19 cellular contexts compared by ENCODE assay signal in genomic region chr2:20939786-20940480, GRCh38.
DNase-seq lines count a peak whose midpoint lies in the region; ATAC-seq and TF ChIP-seq lines count a peak whose summit lies in the region.
"Had no signal": no experiment of that assay in that cellular context is flagged by ENCODE, and none has a peak within 500 bp of the region (broad histone marks: within the 10 kb centered on the region; RNA-seq: fewer than 3 reads in every experiment).

No MANE protein-coding gene starts in this region.

- no peak for TF ChIP-seq POLR2A in prostate gland (IDR thresholded peaks at IDR 0.05)
- TF ChIP-seq POLR2A in transverse colon (IDR thresholded peaks at IDR 0.05) = no peak

- TF ChIP-seq CTCF in HEK293 (tag by site-specific recombination; IDR thresholded peaks at IDR 0.05) (no peak), prostate gland (IDR thresholded peaks at IDR 0.05) (no peak), transverse colon (IDR thresholded peaks at IDR 0.05) (no peak), A673 (conservative IDR thresholded peaks at IDR 0.05; ENCODE audit: low read depth, low read length) (no peak)

- H3K27ac ChIP-seq in HEK293 (ENCODE audit: extremely low read depth, low read depth, low read length) = no peak overlapping the region
- H3K27ac ChIP-seq in prostate gland = peak overlapping the region; percentile 0 to 31
- peak overlapping the region in 3 of 4 donors; percentile 17 to 61 (median 19) for H3K27ac ChIP-seq in transverse colon
- no peak overlapping the region for H3K27ac ChIP-seq in A673 (ENCODE audit: low read depth, low read length, poor library complexity, severe bottlenecking)
- H3K27ac ChIP-seq: HL-60 had no signal

- POLR2A ChIA-PET in HEK293 (lab: Yijun Ruan, JAX) = no interaction called here
- POLR2A ChIA-PET in A673 (lab: Charles Lee; ENCODE audit: low non-redundant PET) = no interaction called here

- DNase-seq in left kidney (ENCODE audit: low read depth, low spot score) (peak; percentile 90), prostate gland (ENCODE audit: low spot score) (peak; percentile 28), transverse colon (no peak), H7 (no peak), A673 (ENCODE audit: low spot score) (no peak), SW480 (ENCODE audit: low spot score) (no peak)
- no peak for DNase-seq in activated T-cell treated with anti-CD3 and anti-CD28 coated beads, Interleukin-2, amount 50 U/mL, for 4 hours
- DNase-seq: 8988T; BE2C; CD4-positive, CD25-positive, alpha-beta regulatory T cell; CD8-positive, alpha-beta memory T cell; COR-L47; DMS 273 treated with DMSO at 0.1 percent for 48 hours; DMS53; DND-41; EL had no signal

- no peaks in the 10 kb centered on the region for H3K4me1 Mint-ChIP-seq in activated T-cell treated with anti-CD3 and anti-CD28 coated beads, Interleukin-2, amount 50 U/mL, for 4 hours (ENCODE audit: low read depth)
- H3K4me1 Mint-ChIP-seq: CD4-positive, CD25-positive, alpha-beta regulatory T cell; CD8-positive, alpha-beta memory T cell had no signal

- H3K27me3 ChIP-seq in prostate gland (replicated peaks; ENCODE audit: insufficient read depth) = no peaks in the 10 kb centered on the region
- no peaks in the 10 kb centered on the region for H3K27me3 ChIP-seq in transverse colon
- no peaks in the 10 kb centered on the region for H3K27me3 ChIP-seq in H7 (ENCODE audit: control insufficient read depth, insufficient read depth, low read length)
- peaks cover 39% of the 10 kb centered on the region for H3K27me3 ChIP-seq in A673 (replicated peaks; ENCODE audit: insufficient read depth, low read depth, low read length, poor library complexity)
- H3K27me3 ChIP-seq: BE2C had no signal

- no peaks in the 10 kb centered on the region for H3K36me3 Mint-ChIP-seq in activated T-cell treated with anti-CD3 and anti-CD28 coated beads, Interleukin-2, amount 50 U/mL, for 4 hours (ENCODE audit: insufficient read depth)
- H3K36me3 Mint-ChIP-seq: CD4-positive, CD25-positive, alpha-beta regulatory T cell; CD8-positive, alpha-beta memory T cell had no signal

- CTCF ChIA-PET in HEK293 (lab: Yijun Ruan, JAX) = interaction anchor here (0.5 to 1.2 kb wide), 3 partner anchors 21 to 278 kb away, joined by 3 to 4 read pairs (median 3); no protein-coding TSS in a partner anchor
- CTCF ChIA-PET in A673 (lab: Charles Lee) = interaction anchor here (0.6 kb wide), 1 partner anchor 23 kb away, joined by 7 read pairs; no protein-coding TSS in a partner anchor

- H3K9me3 ChIP-seq in HEK293 (ENCODE audit: control insufficient read depth, insufficient read depth, low read depth, low read length) = no peaks in the 10 kb centered on the region
- no peaks in the 10 kb centered on the region for H3K9me3 ChIP-seq in prostate gland
- no peaks in the 10 kb centered on the region for H3K9me3 ChIP-seq in transverse colon
- no peaks in the 10 kb centered on the region for H3K9me3 ChIP-seq in A673 (ENCODE audit: low read depth, low read length, poor library complexity, severe bottlenecking)
- H3K9me3 ChIP-seq: BE2C, HAP-1 had no signal

- H3K27me3 Mint-ChIP-seq in activated T-cell treated with anti-CD3 and anti-CD28 coated beads, Interleukin-2, amount 50 U/mL, for 4 hours (ENCODE audit: low read depth) = peaks cover 2% of the 10 kb centered on the region

- no peak overlapping the region for H3K4me3 Mint-ChIP-seq in activated T-cell treated with anti-CD3 and anti-CD28 coated beads, Interleukin-2, amount 50 U/mL, for 4 hours
- H3K4me3 Mint-ChIP-seq: CD4-positive, CD25-positive, alpha-beta regulatory T cell; CD8-positive, alpha-beta memory T cell had no signal

- H3K36me3 ChIP-seq in HEK293 (ENCODE audit: control insufficient read depth in 2 of 2, insufficient read depth in 1 of 2, low read length in 2 of 2) = no peaks in the 10 kb centered on the region
- H3K36me3 ChIP-seq in prostate gland = no peaks in the 10 kb centered on the region
- H3K36me3 ChIP-seq in transverse colon = no peaks in the 10 kb centered on the region
- no peaks in the 10 kb centered on the region for H3K36me3 ChIP-seq in H7 (replicated peaks; ENCODE audit: control insufficient read depth, insufficient read depth, low read length)
- H3K36me3 ChIP-seq in A673 (ENCODE audit: insufficient read depth, low read length, poor library complexity, severe bottlenecking) = no peaks in the 10 kb centered on the region
- H3K36me3 ChIP-seq: BE2C, HAP-1 had no signal

- no peak for TF ChIP-seq EP300 in transverse colon (IDR thresholded peaks at IDR 0.05; ENCODE audit: low read depth)

- no peak for ATAC-seq in activated T-cell treated with anti-CD3 and anti-CD28 coated beads, Interleukin-2, amount 50 U/mL, for 4 hours

- in situ Hi-C loops in transverse colon (cut with MboI; ENCODE audit: low pct_ligation_motif_present in 1 of 4, low pct_unique_long_range_greater_than_20kb in 1 of 4, low sequenced_read_pairs in 3 of 4) = no loop called here

- BruUV-seq in A673 (replicated peaks; lab: Mats Ljungman, UMichigan) = no TSS peak

- intact Hi-C loops in prostate gland (cut with DNase I) (no loop called here), transverse colon (cut with DNase I; ENCODE audit: low total_unique reads) (no loop called here), A673 (cut with micrococcal nuclease; ENCODE audit: unreplicated experiment) (no loop called here)

- H3K9me3 Mint-ChIP-seq in activated T-cell treated with anti-CD3 and anti-CD28 coated beads, Interleukin-2, amount 50 U/mL, for 4 hours = no peaks in the 10 kb centered on the region
- H3K9me3 Mint-ChIP-seq: CD4-positive, CD25-positive, alpha-beta regulatory T cell; CD8-positive, alpha-beta memory T cell had no signal

- 21% methylated on average over 8 of the region's 8 CpGs for WGBS in prostate gland
- WGBS in transverse colon (ENCODE audit: low coverage in 1 of 2), 2 donors = 34 to 38% methylated on average over 7 to 8 of the region's 8 CpGs

- peaks cover 3% of the 10 kb centered on the region for H3K4me1 ChIP-seq in HEK293 (ENCODE audit: control insufficient read depth, insufficient read depth, low read length)
- H3K4me1 ChIP-seq in prostate gland (replicated peaks) = peaks cover 7% of the 10 kb centered on the region
- peaks cover 0 to 9% (median 3%) of the 10 kb centered on the region in 4 donors for H3K4me1 ChIP-seq in transverse colon
- no peaks in the 10 kb centered on the region for H3K4me1 ChIP-seq in A673 (ENCODE audit: insufficient read depth, low read length, poor library complexity, severe bottlenecking)
- H3K4me1 ChIP-seq: HAP-1 had no signal

- H3K4me3 ChIP-seq in HEK293 (ENCODE audit: low read depth, low read length) (no peak overlapping the region), prostate gland (no peak overlapping the region), transverse colon (no peak overlapping the region), H7 (ENCODE audit: insufficient read depth, low read depth, low read length) (no peak overlapping the region), A673 (ENCODE audit: low read depth, low read length, poor library complexity, severe bottlenecking) (no peak overlapping the region)
- H3K4me3 ChIP-seq: HAP-1 had no signal

TF ChIP-seq in HEK293, 187 proteins besides CTCF, POLR2A, EP300 and RAD21:
- 0 out of 2 replicates have a peak, but pooled peaks have one; percentile 18 for TF ChIP-seq ZNF423 (tag by site-specific recombination; IDR thresholded peaks at IDR 0.05)
- TF ChIP-seq ZNF776 (tag by site-specific recombination; IDR thresholded peaks at IDR 0.05; ENCODE audit: borderline replicate concordance) = no peak
- TF ChIP-seq ZNF555 (tag by site-specific recombination; conservative IDR thresholded peaks at IDR 0.05) = no peak

Comparison
In these comparisons a context has a peak if more than half of its experiments do, and no peak if none do; other contexts are left out.
1. H3K27ac ChIP-seq: peak in prostate gland (2 of 2) and transverse colon (3 of 4); none in HEK293 (single experiment) and A673 (single experiment).
2. DNase-seq: peak in left kidney (single experiment) and prostate gland (single experiment); none in transverse colon (single experiment), activated T-cell treated with anti-CD3 and anti-CD28 coated beads, Interleukin-2, amount 50 U/mL, for 4 hours (single experiment), H7 (single experiment), A673 (single experiment) and SW480 (single experiment).